8 cellular contexts compared by ENCODE assay signal in genomic region chr21:15793109-15793508, GRCh38.
"Had no signal": no experiment of that assay in that cellular context is flagged by ENCODE, and none has a peak within 500 bp of the region (broad histone marks: within the 10 kb centered on the region; RNA-seq: fewer than 3 reads in every experiment).

No MANE protein-coding gene starts in this region.

- H3K9me3 ChIP-seq: HAP-1 had no signal

- ATAC-seq: HCT116 had no signal

- H3K36me3 ChIP-seq: HAP-1 had no signal

- H3K9ac ChIP-seq: GM23248 had no signal

- H3K4me3 ChIP-seq: GM23248, HAP-1 had no signal

- H3K27ac ChIP-seq: GM23248, HL-60 had no signal

- H2AFZ ChIP-seq: GM23248 had no signal

- DNase-seq: GOT3, H7, HFFc6, KG1 had no signal
